Comparison of ENCODE assay signal across 12 cellular contexts in genomic region chr1:161994153-161994814, GRCh38. TPM values are rescaled to one million over a fixed set of nuclear protein-coding genes. Genes with fewer than 3 reads are reported as not detected.
DNase-seq lines count a peak whose midpoint lies in the region; ATAC-seq and TF ChIP-seq lines count a peak whose summit lies in the region.
"Had no signal": no experiment of that assay in that cellular context is flagged by ENCODE, and none has a peak within 500 bp of the region (broad histone marks: within the 10 kb centered on the region; RNA-seq: fewer than 3 reads in every experiment).

No MANE protein-coding gene starts in this region.

- H3K36me3 ChIP-seq in CD8-positive, alpha-beta T cell (ENCODE audit: insufficient read depth, low read length), result no peaks in the 10 kb centered on the region

- H3K27me3 Mint-ChIP-seq in MCF 10A (ENCODE audit: insufficient read depth, unreplicated experiment), result peaks cover 3% of the 10 kb centered on the region
- H3K27me3 Mint-ChIP-seq in CD8-positive, alpha-beta T cell (ENCODE audit: low read depth), result no peaks in the 10 kb centered on the region
- H3K27me3 Mint-ChIP-seq: activated naive CD8-positive, alpha-beta T cell had no signal

- CTCF ChIA-PET in MCF 10A (lab: Yijun Ruan, JAX), result interaction anchor here (1.0 to 1.2 kb wide), 4 partner anchors 30 to 202 kb away, joined by 3 to 7 read pairs (median 4); no protein-coding TSS in a partner anchor
- CTCF ChIA-PET in CD8-positive, alpha-beta T cell (lab: Charles Lee), result interaction anchor here (1.0 to 1.6 kb wide), 2 partner anchors 89 to 156 kb away, joined by 3 to 6 read pairs; no protein-coding TSS in a partner anchor

- H3K4me1 ChIP-seq in CD8-positive, alpha-beta T cell (ENCODE audit: insufficient read depth, low read length), result no peaks in the 10 kb centered on the region

- no peak for ATAC-seq in CD8-positive, alpha-beta T cell
- ATAC-seq in GM19397 (IDR thresholded peaks at IDR 0.05; ENCODE audit: unreplicated experiment) (no peak), HG03159 (IDR thresholded peaks at IDR 0.05; ENCODE audit: unreplicated experiment) (no peak)

- H3K4me1 Mint-ChIP-seq in MCF 10A (ENCODE audit: insufficient read depth, unreplicated experiment), result no peaks in the 10 kb centered on the region
- no peaks in the 10 kb centered on the region for H3K4me1 Mint-ChIP-seq in CD8-positive, alpha-beta T cell (ENCODE audit: low read depth)

- intact Hi-C loops in MCF 10A (cut with micrococcal nuclease), result no loop called here
- intact Hi-C loops in CD8-positive, alpha-beta T cell (cut with DNase I, micrococcal nuclease), result no loop called here

- no peak for TF ChIP-seq CTCF in MCF 10A (IDR thresholded peaks at IDR 0.05; ENCODE audit: unreplicated experiment)
- TF ChIP-seq CTCF in CD8-positive, alpha-beta T cell (IDR thresholded peaks at IDR 0.05), result no peak

- no peaks in the 10 kb centered on the region for H3K36me3 Mint-ChIP-seq in MCF 10A (ENCODE audit: insufficient read depth, unreplicated experiment)
- no peaks in the 10 kb centered on the region for H3K36me3 Mint-ChIP-seq in CD8-positive, alpha-beta T cell

- no peak overlapping the region for H3K4me3 ChIP-seq in CD8-positive, alpha-beta T cell (ENCODE audit: low read depth, low read length)

- no peak overlapping the region for H3K4me3 Mint-ChIP-seq in MCF 10A (ENCODE audit: unreplicated experiment)
- H3K4me3 Mint-ChIP-seq in CD8-positive, alpha-beta T cell, result no peak overlapping the region
- H3K4me3 Mint-ChIP-seq: activated naive CD8-positive, alpha-beta T cell had no signal

- POLR2A ChIA-PET in MCF 10A (lab: Yijun Ruan, JAX), result interaction anchor here (0.6 to 1.4 kb wide), 3 partner anchors 9 to 137 kb away, joined by 3 to 6 read pairs (median 5); no protein-coding TSS in a partner anchor
- POLR2A ChIA-PET in CD8-positive, alpha-beta T cell (lab: Charles Lee), result no interaction called here

- DNase-seq in AG08396 (ENCODE audit: low spot score) (peak; percentile 52), amniotic stem cell (lab: John Stamatoyannopoulos, UW) (peak; percentile 9), globus pallidus (ENCODE audit: low spot score) (peak; percentile 89), pons (ENCODE audit: low spot score) (peak; percentile 81), MCF 10A (ENCODE audit: unreplicated experiment) (no peak)
- no peak for DNase-seq in CD8-positive, alpha-beta T cell
- DNase-seq: DMS79, NCI-H1417 treated with DMSO at 0.1 percent for 48 hours, SIG-M5 had no signal

- no peaks in the 10 kb centered on the region for H3K9me3 Mint-ChIP-seq in MCF 10A (ENCODE audit: unreplicated experiment)
- H3K9me3 Mint-ChIP-seq in CD8-positive, alpha-beta T cell, result peaks cover 3% of the 10 kb centered on the region

- no peak overlapping the region for H3K27ac Mint-ChIP-seq in MCF 10A (ENCODE audit: low read depth, unreplicated experiment)
- no peak overlapping the region for H3K27ac Mint-ChIP-seq in CD8-positive, alpha-beta T cell
- H3K27ac Mint-ChIP-seq: activated naive CD8-positive, alpha-beta T cell had no signal

- no peaks in the 10 kb centered on the region for H3K9me3 ChIP-seq in CD8-positive, alpha-beta T cell (ENCODE audit: low read length)

- BruUV-seq in MCF 10A (replicated peaks; lab: Mats Ljungman, UMichigan), result no TSS peak

- no peak overlapping the region for H3K27ac ChIP-seq in CD8-positive, alpha-beta T cell (ENCODE audit: low read depth, low read length)

- no peaks in the 10 kb centered on the region for H3K27me3 ChIP-seq in CD8-positive, alpha-beta T cell (ENCODE audit: insufficient read depth, low read length)

RNA-seq across cellular contexts. Expression of gene OLFML2B, which starts 29.4 kb away (rescaled TPM):
- total RNA-seq in MCF 10A (2022), result not detected in 2 replicates
- total RNA-seq in CD8-positive, alpha-beta T cell, result not detected

Comparison
In these comparisons a context has a peak if more than half of its experiments do, and no peak if none do; other contexts are left out.
1. DNase-seq: peak in AG08396 (single experiment), amniotic stem cell (single experiment), globus pallidus (single experiment) and pons (single experiment); none in MCF 10A (single experiment) and CD8-positive, alpha-beta T cell (0 of 7).